8 cellular contexts compared by ENCODE assay signal in genomic region chr3:52238193-52238760, GRCh38. TPM values are rescaled to one million over a fixed set of nuclear protein-coding genes. Genes with fewer than 3 reads are reported as not detected.
DNase-seq lines count a peak whose midpoint lies in the region; ATAC-seq and TF ChIP-seq lines count a peak whose summit lies in the region.

No MANE protein-coding gene starts in this region.

- H3K4me1 ChIP-seq in cardiac muscle cell (ENCODE audit: low read depth) (peaks cover 14% of the 10 kb centered on the region), PC-3 (ENCODE audit: insufficient read depth, low read length) (peaks cover 32% of the 10 kb centered on the region)

- H2AFZ ChIP-seq in PC-3 (ENCODE audit: low read length) = peak overlapping the region; percentile 95

- H3K9me2 ChIP-seq in PC-3 (replicated peaks; ENCODE audit: low read length) = no peaks in the 10 kb centered on the region

- H3K27ac ChIP-seq in cardiac muscle cell (no peak overlapping the region), PC-3 (ENCODE audit: low read length) (peak overlapping the region; percentile 93)

- intact Hi-C loops in Right ventricle myocardium inferior (cut with DNase I) = loop anchor here (2.0 kb wide), 1 partner anchor 41 kb away; the partner anchor contains the start of gene WDR82
- intact Hi-C loops in PC-3 (cut with micrococcal nuclease) = loop anchor here (5.0 kb wide), 2 partner anchors 39 to 99 kb away; partner anchors contain the start of gene WDR82

- POLR2A ChIA-PET in PC-3 (lab: Charles Lee; ENCODE audit: unreplicated experiment) = interaction anchor here (0.7 to 1.0 kb wide), 3 partner anchors 21 to 40 kb away, joined by 3 to 11 read pairs (median 3); partner anchors contain the start of gene WDR82

- H3K9ac ChIP-seq in PC-3 (ENCODE audit: low read length) = peak overlapping the region; percentile 88

- peaks cover 57 to 70% of the 10 kb centered on the region in 2 donors for H3K4me1 Mint-ChIP-seq in effector memory CD8-positive, alpha-beta T cell (ENCODE audit: low read depth in 2 of 2)
- peaks cover 27% of the 10 kb centered on the region for H3K4me1 Mint-ChIP-seq in neural crest cell

- TSS peak; percentile 82 for BruUV-seq in PC-3 (replicated peaks; lab: Mats Ljungman, UMichigan)

- H3K36me3 Mint-ChIP-seq in effector memory CD8-positive, alpha-beta T cell (ENCODE audit: insufficient read depth) = peaks cover 33% of the 10 kb centered on the region
- no peaks in the 10 kb centered on the region for H3K36me3 Mint-ChIP-seq in neural crest cell (ENCODE audit: low read depth)

- peak overlapping the region; percentile 82 for H3K4me2 ChIP-seq in PC-3 (ENCODE audit: low read length)

- ATAC-seq in Right ventricle myocardium inferior (no peak), PC-3 (peak; percentile 8), GM18498 (IDR thresholded peaks at IDR 0.05; ENCODE audit: unreplicated experiment) (no peak)
- ATAC-seq in effector memory CD8-positive, alpha-beta T cell (replicated peaks) = no peak

- H3K4me3 ChIP-seq in cardiac muscle cell (peak overlapping the region; percentile 93), PC-3 (ENCODE audit: low read length) (peak overlapping the region; percentile 97)

- CTCF ChIA-PET in PC-3 (lab: Charles Lee) = interaction anchor here (1.2 to 2.3 kb wide), 2 partner anchors 18 to 84 kb away, joined by 5 to 28 read pairs; partner anchors contain the start of gene POC1A

- DNase-seq in cardiac muscle cell (ENCODE audit: low read depth in 1 of 2, low spot score in 1 of 2) (no peak), Right ventricle myocardium inferior (ENCODE audit: missing footprints) (no peak), PC-3 (no peak), neural crest cell (ENCODE audit: low read depth, low spot score) (no peak), SKM-1 (lab: John Stamatoyannopoulos, UW; ENCODE audit: unreplicated experiment) (no peak), NCI-H526 (lab: John Stamatoyannopoulos, UW) (no peak)
- no peak for DNase-seq in effector memory CD8-positive, alpha-beta T cell

- H3K27ac Mint-ChIP-seq in effector memory CD8-positive, alpha-beta T cell = peak overlapping the region; percentile 93 to 95
- peak overlapping the region; percentile 57 for H3K27ac Mint-ChIP-seq in neural crest cell (ENCODE audit: unreplicated experiment)

- no peaks in the 10 kb centered on the region for H3K27me3 ChIP-seq in cardiac muscle cell
- H3K27me3 ChIP-seq in PC-3 (ENCODE audit: low read length) = no peaks in the 10 kb centered on the region

- H3F3A ChIP-seq in PC-3 (ENCODE audit: low read length, unreplicated experiment) = no peaks in the 10 kb centered on the region

- H3K9me3 ChIP-seq in cardiac muscle cell (ENCODE audit: low read depth) (no peaks in the 10 kb centered on the region), PC-3 (ENCODE audit: low read length) (no peaks in the 10 kb centered on the region)

- TF ChIP-seq CTCF in cardiac muscle cell (IDR thresholded peaks at IDR 0.05; ENCODE audit: low read depth, low read length) (no peak), PC-3 (conservative IDR thresholded peaks at IDR 0.05; ENCODE audit: low read depth, low read length) (no peak), neural crest cell (conservative IDR thresholded peaks at IDR 0.05) (no peak)

- H3K36me3 ChIP-seq in cardiac muscle cell (no peaks in the 10 kb centered on the region), PC-3 (ENCODE audit: low read depth, low read length) (peaks cover 5% of the 10 kb centered on the region; the same call in 1 of the 2 replicates)

- H4K20me1 ChIP-seq in PC-3 (ENCODE audit: low read length) = no peaks in the 10 kb centered on the region

- H3K4me3 Mint-ChIP-seq in effector memory CD8-positive, alpha-beta T cell = peak overlapping the region; percentile 97 to 98
- peak overlapping the region; percentile 97 for H3K4me3 Mint-ChIP-seq in neural crest cell

- H3K9me3 Mint-ChIP-seq in effector memory CD8-positive, alpha-beta T cell = no peaks in the 10 kb centered on the region
- H3K9me3 Mint-ChIP-seq in neural crest cell = peaks cover under 1% of the 10 kb centered on the region

- no peaks in the 10 kb centered on the region for H3K27me3 Mint-ChIP-seq in effector memory CD8-positive, alpha-beta T cell
- peaks cover 6% of the 10 kb centered on the region for H3K27me3 Mint-ChIP-seq in neural crest cell (ENCODE audit: low read depth)

- H3K79me2 ChIP-seq in PC-3 (ENCODE audit: low read length) = peaks cover 56% of the 10 kb centered on the region

RNA-seq across cellular contexts. Expression of gene TWF2, which starts 0.7 kb away (rescaled TPM):
- 53.0 and 70.5 TPM in 2 replicates for total RNA-seq in cardiac muscle cell
- polyA plus RNA-seq in cardiac muscle cell = 42.3 and 43.6 TPM in 2 replicates
- total RNA-seq in Right ventricle myocardium inferior = 120 TPM
- total RNA-seq in PC-3 (2014; rRNA removed) = 147 and 166 TPM in 2 replicates
- 30.7 and 31.7 TPM in 2 replicates for total RNA-seq in neural crest cell

RNA-seq across cellular contexts. Expression of gene PPM1M, which starts 7.3 kb away (rescaled TPM):
- total RNA-seq in cardiac muscle cell (4.8 and 13.1 TPM in 2 replicates), Right ventricle myocardium inferior (8.7 TPM), PC-3 (2014; rRNA removed) (8.5 and 12.4 TPM in 2 replicates), neural crest cell (4.3 and 4.4 TPM in 2 replicates)
- polyA plus RNA-seq in cardiac muscle cell = 10.7 and 16.1 TPM in 2 replicates

RNA-seq across cellular contexts. Expression of gene TLR9, which starts 12.8 kb away (rescaled TPM):
- total RNA-seq in cardiac muscle cell (0.15 TPM in 1 of 2 replicates, not detected in the other), Right ventricle myocardium inferior (0.38 TPM), PC-3 (2014; rRNA removed) (not detected in 2 replicates), neural crest cell (0.16 TPM in 1 of 2 replicates, not detected in the other)
- 0.51 TPM in 1 of 2 replicates, not detected in the other for polyA plus RNA-seq in cardiac muscle cell

RNA-seq across cellular contexts. Expression of gene WDR82, which starts 40.2 kb away (rescaled TPM):
- total RNA-seq in cardiac muscle cell (30.7 and 36.6 TPM in 2 replicates), Right ventricle myocardium inferior (62.3 TPM), PC-3 (2014; rRNA removed) (56.2 and 56.4 TPM in 2 replicates), neural crest cell (114 and 119 TPM in 2 replicates)
- 35.4 and 49.0 TPM in 2 replicates for polyA plus RNA-seq in cardiac muscle cell

RNA-seq across cellular contexts. Expression of gene ALAS1, which starts 40.3 kb away (rescaled TPM):
- 68.7 and 80.2 TPM in 2 replicates for total RNA-seq in cardiac muscle cell
- polyA plus RNA-seq in cardiac muscle cell = 76.5 and 88.7 TPM in 2 replicates
- 186 TPM for total RNA-seq in Right ventricle myocardium inferior
- 63.5 and 69.5 TPM in 2 replicates for total RNA-seq in PC-3 (2014; rRNA removed)
- total RNA-seq in neural crest cell = 47.8 and 53.0 TPM in 2 replicates
